ENCODE assay signal across 18 cellular contexts in genomic region chr16:86504315-86505184, GRCh38. TPM values are rescaled to one million over a fixed set of nuclear protein-coding genes. Genes with fewer than 3 reads are reported as not detected.
A peak's percentile ranks its signal among the peaks of the same experiment; 100 is the strongest.
DNase-seq lines count a peak whose midpoint lies in the region; ATAC-seq, FAIRE-seq and TF ChIP-seq lines count a peak whose summit lies in the region.
"Had no signal": no experiment of that assay in that cellular context is flagged by ENCODE, and none has a peak within 500 bp of the region (broad histone marks: within the 10 kb centered on the region; RNA-seq: fewer than 3 reads in every experiment).

No MANE protein-coding gene starts in this region.

- no peak overlapping the region for H3K23ac ChIP-seq in H1 (ENCODE audit: insufficient read length)

- no peak overlapping the region for H2AFZ ChIP-seq in H1 (ENCODE audit: low read length)

- no peak overlapping the region for H3K27ac ChIP-seq in H1 (ENCODE audit: low read depth, low read length)
- no peak overlapping the region for H3K27ac ChIP-seq in mesodermal cell (ENCODE audit: low read depth, low read length, severe bottlenecking)
- no peak overlapping the region for H3K27ac ChIP-seq in right atrium auricular region

- peak overlapping the region; percentile 69 for H3K4me3 ChIP-seq in MG63
- H3K4me3 ChIP-seq in H1 (ENCODE audit: extremely low read depth in 1 of 4, insufficient read depth in 2 of 4, low read depth in 3 of 4, low read length in 4 of 4): no peak overlapping the region
- peak overlapping the region; percentile 12 for H3K4me3 ChIP-seq in mesodermal cell (ENCODE audit: extremely low read depth, insufficient read depth, low read length, poor library complexity, severe bottlenecking)
- no peak overlapping the region for H3K4me3 ChIP-seq in H7 (ENCODE audit: insufficient read depth, low read depth, low read length)
- no peak overlapping the region for H3K4me3 ChIP-seq in right atrium auricular region
- H3K4me3 ChIP-seq: K562 had no signal

- POLR2A ChIA-PET in H1 (lab: Charles Lee; ENCODE audit: partially characterized antibody): no interaction called here

- TF ChIP-seq POLR2A in H1 (IDR thresholded peaks at IDR 0.05; ENCODE audit: control extremely low read depth in 1 of 2, low read depth in 2 of 2, low read length in 2 of 2): no peak

- H3K4me1 Mint-ChIP-seq in stimulated activated naive B cell treated with anti-CD40 and anti-IgM and Interleukin-4, amounts not matched to agents 10 μg/mL and 1 μg/mL and 100 μg/mL, for 72 hours: peaks cover 32 to 53% of the 10 kb centered on the region in 2 donors
- peaks cover 24% of the 10 kb centered on the region for H3K4me1 Mint-ChIP-seq in activated T-cell treated with anti-CD3 and anti-CD28 coated beads, Interleukin-2, amount 50 U/mL, for 4 hours (ENCODE audit: low read depth)

- no peak overlapping the region; a peak in 1 of 7 replicates for H3K9ac ChIP-seq in H1 (replicated peaks in 1 of 4; ENCODE audit: extremely low read depth in 1 of 4, low read depth in 3 of 4, low read length in 3 of 4)

- DNase-seq in MG63 (no peak), H1 (ENCODE audit: low read depth in 1 of 2, low spot score in 2 of 2) (no peak), H7 (no peak), right atrium auricular region (ENCODE audit: low spot score) (no peak)
- DNase-seq in stimulated activated naive B cell treated with anti-CD40 and anti-IgM and Interleukin-4, amounts not matched to agents 10 μg/mL and 1 μg/mL and 100 μg/mL, for 72 hours: no peak
- DNase-seq in activated T-cell treated with anti-CD3 and anti-CD28 coated beads, Interleukin-2, amount 50 U/mL, for 4 hours: no peak
- DNase-seq: activated CD4-positive, alpha-beta T cell treated with anti-CD3 and anti-CD28 coated beads, Interleukin-2, amount 10 ng/mL, durations not matched to agents 24 days and 14 days; activated naive CD8-positive, alpha-beta T cell treated with anti-CD3 and anti-CD28 coated beads, Interleukin-2, amount 10 ng/mL, durations not matched to agents 7 days and 5 days; activated T-cell treated with anti-CD3 and anti-CD28 coated beads, Interleukin-2, amount 50 U/mL, for 1 hour; central memory CD4-positive, alpha-beta T cell; mesendoderm; NCI-H1105 treated with DMSO at 0.1 percent for 48 hours; Right ventricle myocardium superior; T-helper 9 cell had no signal

- no peak for FAIRE-seq in H1 (lab: Jason Lieb, UNC)
- FAIRE-seq: endometrium, K562 had no signal

- no peak overlapping the region for H3K14ac ChIP-seq in H1 (ENCODE audit: insufficient read length)

- peaks cover 2% of the 10 kb centered on the region for H3K79me1 ChIP-seq in H1 (ENCODE audit: low read depth, low read length)

- no peak overlapping the region for H3K4ac ChIP-seq in H1 (replicated peaks; ENCODE audit: insufficient read length, low read depth, low read length)

- H3K4me3 Mint-ChIP-seq in stimulated activated naive B cell treated with anti-CD40 and anti-IgM and Interleukin-4, amounts not matched to agents 10 μg/mL and 1 μg/mL and 100 μg/mL, for 72 hours: peak overlapping the region in 1 of 2 donors; percentile 17
- no peak overlapping the region for H3K4me3 Mint-ChIP-seq in activated T-cell treated with anti-CD3 and anti-CD28 coated beads, Interleukin-2, amount 50 U/mL, for 4 hours
- H3K4me3 Mint-ChIP-seq: activated CD4-positive, alpha-beta T cell treated with anti-CD3 and anti-CD28 coated beads, Interleukin-2, amount 10 ng/mL, durations not matched to agents 24 days and 14 days had no signal

- TF ChIP-seq RAD21 in H1 (IDR thresholded peaks at IDR 0.05 in 1 of 2, conservative IDR thresholded peaks at IDR 0.05 in 1 of 2; ENCODE audit: low read depth in 2 of 2, low read length in 2 of 2): no peak

- H4K91ac ChIP-seq in H1 (replicated peaks; ENCODE audit: insufficient read length, low read length): no peak overlapping the region

- 19% methylated on average over 27 of the region's 27 CpGs; no CpG with 5 or more reads in 1 of the 2 experiments for WGBS in H1 (ENCODE audit: extremely low coverage in 1 of 2, insufficient coverage in 1 of 2, insufficient read length in 1 of 2, insufficient replicate concordance in 2 of 2, low coverage in 1 of 2, low lambda C conversion rate in 2 of 2, missing lambda C conversion rate in 1 of 2), 2 experiments
- 13 to 15% methylated on average over 27 of the region's 27 CpGs for WGBS in mesodermal cell (ENCODE audit: insufficient coverage in 2 of 2), 2 experiments

- peaks cover 77 to 93% of the 10 kb centered on the region in 2 donors for H3K27me3 Mint-ChIP-seq in stimulated activated naive B cell treated with anti-CD40 and anti-IgM and Interleukin-4, amounts not matched to agents 10 μg/mL and 1 μg/mL and 100 μg/mL, for 72 hours
- H3K27me3 Mint-ChIP-seq in activated T-cell treated with anti-CD3 and anti-CD28 coated beads, Interleukin-2, amount 50 U/mL, for 4 hours (ENCODE audit: low read depth): peaks cover 87% of the 10 kb centered on the region

- H3K18ac ChIP-seq in H1 (ENCODE audit: extremely low read depth, low read length): peak overlapping the region; percentile 56; the same call in 1 of the 2 replicates

- TF ChIP-seq EP300 in H1 (IDR thresholded peaks at IDR 0.05; ENCODE audit: borderline replicate concordance in 1 of 2, low read depth in 2 of 2, low read length in 2 of 2): no peak

- no peak overlapping the region for H2BK120ac ChIP-seq in H1 (replicated peaks; ENCODE audit: low read depth, low read length)

- H2AK5ac ChIP-seq in H1 (ENCODE audit: low read depth, low read length): peak overlapping the region; percentile 95

- peaks cover 0 to 33% (median 20%) of the 10 kb centered on the region in 4 experiments; a peak in 6 of 7 replicates for H3K4me1 ChIP-seq in H1 (replicated peaks in 1 of 4; ENCODE audit: control insufficient read depth in 3 of 4, insufficient read depth in 4 of 4, low read length in 3 of 4)
- H3K4me1 ChIP-seq in mesodermal cell (ENCODE audit: control insufficient read depth, insufficient read depth, low read length, poor library complexity, severe bottlenecking): peaks cover 21% of the 10 kb centered on the region
- peaks cover 0 to 34% of the 10 kb centered on the region in 2 donors for H3K4me1 ChIP-seq in right atrium auricular region

- peaks cover 6 to 9% of the 10 kb centered on the region in 2 donors for H3K36me3 Mint-ChIP-seq in stimulated activated naive B cell treated with anti-CD40 and anti-IgM and Interleukin-4, amounts not matched to agents 10 μg/mL and 1 μg/mL and 100 μg/mL, for 72 hours
- H3K36me3 Mint-ChIP-seq in activated T-cell treated with anti-CD3 and anti-CD28 coated beads, Interleukin-2, amount 50 U/mL, for 4 hours (ENCODE audit: insufficient read depth): no peaks in the 10 kb centered on the region
- H3K36me3 Mint-ChIP-seq: activated naive CD8-positive, alpha-beta T cell treated with anti-CD3 and anti-CD28 coated beads, Interleukin-2, amount 10 ng/mL, durations not matched to agents 7 days and 5 days had no signal

- no peak overlapping the region for H2BK5ac ChIP-seq in H1 (ENCODE audit: low read depth, low read length)

- no peaks in the 10 kb centered on the region for H3K79me2 ChIP-seq in H1 (ENCODE audit: control insufficient read depth in 1 of 2, insufficient read depth in 2 of 2, low read length in 2 of 2)

- TF ChIP-seq CTCF in H1 (IDR thresholded peaks at IDR 0.05; ENCODE audit: control extremely low read depth in 1 of 3, insufficient read depth in 1 of 3, low read depth in 1 of 3, low read length in 3 of 3) (no peak), right atrium auricular region (IDR thresholded peaks at IDR 0.05) (no peak)

- ATAC-seq in stimulated activated naive B cell treated with anti-CD40 and anti-IgM and Interleukin-4, amounts not matched to agents 10 μg/mL and 1 μg/mL and 100 μg/mL, for 72 hours (replicated peaks): no peak
- ATAC-seq in HG02885 (IDR thresholded peaks at IDR 0.05; ENCODE audit: poor library complexity, unreplicated experiment): no peak
- no peak for ATAC-seq in activated T-cell treated with anti-CD3 and anti-CD28 coated beads, Interleukin-2, amount 50 U/mL, for 4 hours
- ATAC-seq: K562 had no signal

- H4K5ac ChIP-seq in H1 (ENCODE audit: insufficient read length, low read depth, low read length): no peak overlapping the region

- H3K4me2 ChIP-seq in H1 (ENCODE audit: insufficient read depth in 1 of 2, low read depth in 2 of 2, low read length in 2 of 2): peak overlapping the region in 1 of 2 experiments; percentile 26; a peak in 1 of 4 replicates

- peak overlapping the region; percentile 3 for H3K27ac Mint-ChIP-seq in stimulated activated naive B cell treated with anti-CD40 and anti-IgM and Interleukin-4, amounts not matched to agents 10 μg/mL and 1 μg/mL and 100 μg/mL, for 72 hours
- H3K27ac Mint-ChIP-seq: activated CD4-positive, alpha-beta T cell treated with anti-CD3 and anti-CD28 coated beads, Interleukin-2, amount 10 ng/mL, durations not matched to agents 24 days and 14 days; activated naive CD8-positive, alpha-beta T cell treated with anti-CD3 and anti-CD28 coated beads, Interleukin-2, amount 10 ng/mL, durations not matched to agents 7 days and 5 days had no signal

- no peaks in the 10 kb centered on the region; the same call in 1 of the 2 replicates for H3K23me2 ChIP-seq in H1 (ENCODE audit: low read depth, low read length)

- 0 out of 2 replicates have a peak overlapping the region, but pooled peaks have one; percentile 5 for H4K8ac ChIP-seq in H1 (ENCODE audit: extremely low read depth, insufficient read depth, low read length)

- H2BK12ac ChIP-seq in H1 (ENCODE audit: low read depth, low read length): peak overlapping the region; percentile 93

- H3K27me3 ChIP-seq in MG63 (no peaks in the 10 kb centered on the region), H1 (replicated peaks in 1 of 4; ENCODE audit: control insufficient read depth in 3 of 4, extremely low read depth in 1 of 4, insufficient read depth in 3 of 4, low read length in 3 of 4) (peaks cover 100% of the 10 kb centered on the region in 4 experiments), H7 (ENCODE audit: control insufficient read depth, insufficient read depth, low read length) (peaks cover 98% of the 10 kb centered on the region), right atrium auricular region (peaks cover 50 to 68% of the 10 kb centered on the region in 2 donors)

- H3K9me3 ChIP-seq in MG63 (no peaks in the 10 kb centered on the region), H1 (ENCODE audit: insufficient read depth in 2 of 2, low read depth in 1 of 2, low read length in 1 of 2) (no peaks in the 10 kb centered on the region), mesodermal cell (ENCODE audit: control insufficient read depth, low read length) (no peaks in the 10 kb centered on the region), right atrium auricular region (no peaks in the 10 kb centered on the region)

- H4K20me1 ChIP-seq in H1 (replicated peaks in 1 of 2; ENCODE audit: control insufficient read depth in 1 of 2, insufficient read depth in 2 of 2, low read length in 2 of 2): peaks cover 54 to 62% of the 10 kb centered on the region in 2 experiments

- H2BK20ac ChIP-seq in H1 (ENCODE audit: low read length): 0 out of 2 replicates have a peak overlapping the region, but pooled peaks have one; percentile 72

- no peak overlapping the region for H3K56ac ChIP-seq in H1 (replicated peaks; ENCODE audit: insufficient read length, low read depth, low read length)

- H3K9me3 Mint-ChIP-seq in stimulated activated naive B cell treated with anti-CD40 and anti-IgM and Interleukin-4, amounts not matched to agents 10 μg/mL and 1 μg/mL and 100 μg/mL, for 72 hours: no peaks in the 10 kb centered on the region
- H3K9me3 Mint-ChIP-seq in activated T-cell treated with anti-CD3 and anti-CD28 coated beads, Interleukin-2, amount 50 U/mL, for 4 hours: no peaks in the 10 kb centered on the region
- H3K9me3 Mint-ChIP-seq: activated CD4-positive, alpha-beta T cell treated with anti-CD3 and anti-CD28 coated beads, Interleukin-2, amount 10 ng/mL, durations not matched to agents 24 days and 14 days; activated naive CD8-positive, alpha-beta T cell treated with anti-CD3 and anti-CD28 coated beads, Interleukin-2, amount 10 ng/mL, durations not matched to agents 7 days and 5 days had no signal

- peak overlapping the region; percentile 83 for H2BK15ac ChIP-seq in H1 (ENCODE audit: low read length)

- H3K36me3 ChIP-seq in MG63 (peaks cover 75% of the 10 kb centered on the region), H1 (ENCODE audit: control insufficient read depth in 2 of 4, insufficient read depth in 4 of 4, low read length in 3 of 4) (no peaks in the 10 kb centered on the region; a peak in 1 of 8 replicates), mesodermal cell (ENCODE audit: control insufficient read depth, insufficient read depth, low read length) (no peaks in the 10 kb centered on the region), H7 (replicated peaks; ENCODE audit: control insufficient read depth, insufficient read depth, low read length) (no peaks in the 10 kb centered on the region), right atrium auricular region (no peaks in the 10 kb centered on the region)

- CTCF ChIA-PET in H1 (lab: Charles Lee; ENCODE audit: partially characterized antibody): interaction anchor here (1.5 kb wide), 1 partner anchor 13 kb away, joined by 6 read pairs; no protein-coding TSS in a partner anchor

RNA-seq across cellular contexts. Expression of gene FOXF1, which starts 5.8 kb away (rescaled TPM):
- 8.9 and 13.0 TPM in 2 replicates for total RNA-seq in MG63 (2014; rRNA removed; shearing (Covaris generic); ENCODE audit: low replicate concordance)
- not detected in 2 replicates for total RNA-seq in H1 (2021; fragmentation: NEBNext Ultra II Directional; extraction: Animal tissue kit (Norgen Biotek cat#: 25700))
- polyA plus RNA-seq in H1 (2011; rRNA removed): 0.02 TPM in 1 of 2 replicates, not detected in the other
- polyA plus RNA-seq in H1 (2011; cell fraction: cytosol; rRNA removed): not detected
- not detected for polyA plus RNA-seq in H1 (2011; cell fraction: nucleus; rRNA removed)
- not detected in 4 replicates for polyA plus RNA-seq in H1 (2012, experiment 1 of 2)
- polyA plus RNA-seq in H1 (2012, experiment 2 of 2): not detected
- polyA plus RNA-seq in H1 (2013, experiment 1 of 2): 0.02 TPM
- polyA plus RNA-seq in H1 (2013, experiment 2 of 2): 0.04 TPM
- not detected in 2 replicates for polyA minus RNA-seq in H1 (2011; rRNA and poly(A)+ RNA removed)
- polyA minus RNA-seq in H1 (2011; cell fraction: cytosol; rRNA and poly(A)+ RNA removed): not detected
- not detected for polyA minus RNA-seq in H1 (2011; cell fraction: nucleus; rRNA and poly(A)+ RNA removed)
- polyA plus RNA-seq in mesodermal cell (2013, experiment 1 of 2): 22.0 TPM
- polyA plus RNA-seq in mesodermal cell (2013, experiment 2 of 2): 26.8 TPM
- not detected in 2 replicates for total RNA-seq in H7 (2014; rRNA removed; shearing (Covaris generic))
- total RNA-seq in right atrium auricular region: under 1 TPM in 1 of 2 donors, not detected in 1; 0.44 TPM
- under 1 TPM; 0.05 to 0.08 (median 0.08) TPM for total RNA-seq in activated T-cell treated with anti-CD3 and anti-CD28 coated beads, Interleukin-2, amount 50 U/mL, for 4 hours
- total RNA-seq: activated CD4-positive, alpha-beta T cell treated with anti-CD3 and anti-CD28 coated beads, Interleukin-2, amount 10 ng/mL, durations not matched to agents 24 days and 14 days; activated naive CD8-positive, alpha-beta T cell treated with anti-CD3 and anti-CD28 coated beads, Interleukin-2, amount 10 ng/mL, durations not matched to agents 7 days and 5 days had no signal
- polyA plus RNA-seq: K562 had no signal

RNA-seq across cellular contexts. Expression of gene MTHFSD, which starts 50.5 kb away (rescaled TPM):
- 40.8 and 43.8 TPM in 2 replicates for total RNA-seq in MG63 (2014; rRNA removed; shearing (Covaris generic); ENCODE audit: low replicate concordance)
- total RNA-seq in H1 (2021; fragmentation: NEBNext Ultra II Directional; extraction: Animal tissue kit (Norgen Biotek cat#: 25700)): 9.8 and 10.8 TPM in 2 replicates
- 7.1 and 11.0 TPM in 2 replicates for polyA plus RNA-seq in H1 (2011; rRNA removed)
- polyA plus RNA-seq in H1 (2011; cell fraction: cytosol; rRNA removed): 11.7 TPM
- polyA plus RNA-seq in H1 (2011; cell fraction: nucleus; rRNA removed): 29.4 TPM
- polyA plus RNA-seq in H1 (2012, experiment 1 of 2): 6.1 to 7.9 TPM (median 6.5 TPM) in 4 replicates
- polyA plus RNA-seq in H1 (2012, experiment 2 of 2): 3.8 TPM
- 7.4 TPM for polyA plus RNA-seq in H1 (2013, experiment 1 of 2)
- 6.7 TPM for polyA plus RNA-seq in H1 (2013, experiment 2 of 2)
- 16.0 and 19.1 TPM in 2 replicates for polyA minus RNA-seq in H1 (2011; rRNA and poly(A)+ RNA removed)
- 10.1 TPM for polyA minus RNA-seq in H1 (2011; cell fraction: cytosol; rRNA and poly(A)+ RNA removed)
- polyA minus RNA-seq in H1 (2011; cell fraction: nucleus; rRNA and poly(A)+ RNA removed): 36.2 TPM
- polyA plus RNA-seq in mesodermal cell (2013, experiment 1 of 2): 19.2 TPM
- 17.6 TPM for polyA plus RNA-seq in mesodermal cell (2013, experiment 2 of 2)
- total RNA-seq in H7 (2014; rRNA removed; shearing (Covaris generic)): 15.3 and 19.5 TPM in 2 replicates
- 1 to 10 TPM; 7.8 to 8.3 TPM for total RNA-seq in right atrium auricular region
- total RNA-seq in activated T-cell treated with anti-CD3 and anti-CD28 coated beads, Interleukin-2, amount 50 U/mL, for 4 hours: 10 to 100 TPM; 18.9 to 21.2 (median 20.1) TPM

Comparison
In these comparisons a context has a peak if more than half of its experiments do, and no peak if none do; other contexts are left out.
1. H3K4me3 ChIP-seq: peak in MG63 (single experiment) and mesodermal cell (single experiment); none in H1 (0 of 4), H7 (single experiment) and right atrium auricular region (0 of 2).